ENCODE assay signal across 1 cellular context in genomic region chr10:89644691-89644966, GRCh38.
TF ChIP-seq lines count a peak whose summit lies in the region.

No MANE protein-coding gene starts in this region.

TF ChIP-seq in HEK293, 187 proteins besides CTCF, POLR2A, EP300 and RAD21 (continued from another document):
- TF ChIP-seq YY2 (tag by site-specific recombination; IDR thresholded peaks at IDR 0.05) (0 out of 2 replicates have a peak, but pooled peaks have one; percentile 17), ZNF184 (tag by site-specific recombination; IDR thresholded peaks at IDR 0.05) (0 out of 2 replicates have a peak, but pooled peaks have one; percentile 20), ZNF692 (tag by site-specific recombination; IDR thresholded peaks at IDR 0.05) (0 out of 2 replicates have a peak, but pooled peaks have one; percentile 11), ZBTB20 (tag by site-specific recombination; IDR thresholded peaks at IDR 0.05) (peak; percentile 59), ZNF664 (tag by site-specific recombination; IDR thresholded peaks at IDR 0.05) (no peak), ZNF843 (tag by site-specific recombination; IDR thresholded peaks at IDR 0.05) (no peak), ZBTB26 (tag by site-specific recombination; optimal IDR thresholded peaks at IDR 0.05) (peak; percentile 69), ZBTB48 (tag by site-specific recombination; IDR thresholded peaks at IDR 0.05) (no peak), ZNF362 (tag by site-specific recombination; IDR thresholded peaks at IDR 0.05) (no peak), MEIS1 (CRISPR knock-in tag; IDR thresholded peaks at IDR 0.05; ENCODE audit: borderline replicate concordance) (no peak), ZNF623 (tag by site-specific recombination; IDR thresholded peaks at IDR 0.05) (no peak), ZNF48 (tag by site-specific recombination; IDR thresholded peaks at IDR 0.05) (no peak), MZF1 (tag by site-specific recombination; IDR thresholded peaks at IDR 0.05; ENCODE audit: borderline replicate concordance) (no peak), PRDM1 (tag by site-specific recombination; IDR thresholded peaks at IDR 0.05) (no peak), ZSCAN23 (tag by site-specific recombination; IDR thresholded peaks at IDR 0.05) (no peak), ZNF248 (tag by site-specific recombination; IDR thresholded peaks at IDR 0.05) (no peak), ZNF366 (tag by site-specific recombination; conservative IDR thresholded peaks at IDR 0.05) (no peak), ZNF391 (tag by site-specific recombination; IDR thresholded peaks at IDR 0.05; ENCODE audit: borderline replicate concordance, low read depth) (0 out of 2 replicates have a peak, but pooled peaks have one; percentile 8), HIC1 (tag by site-specific recombination; IDR thresholded peaks at IDR 0.05) (no peak), PBX3 (CRISPR knock-in tag; IDR thresholded peaks at IDR 0.05) (0 out of 2 replicates have a peak, but pooled peaks have one; percentile 46), ZNF549 (tag by site-specific recombination; IDR thresholded peaks at IDR 0.05) (no peak), ZNF704 (tag by site-specific recombination; IDR thresholded peaks at IDR 0.05) (no peak), GFI1B (tag by site-specific recombination; IDR thresholded peaks at IDR 0.05) (no peak), PATZ1 (tag by site-specific recombination; IDR thresholded peaks at IDR 0.05) (0 out of 2 replicates have a peak, but pooled peaks have one; percentile 0), ZNF521 (tag by site-specific recombination; IDR thresholded peaks at IDR 0.05) (no peak), SCRT1 (tag by site-specific recombination; IDR thresholded peaks at IDR 0.05; ENCODE audit: borderline replicate concordance) (no peak), ZNF585B (tag by site-specific recombination; IDR thresholded peaks at IDR 0.05) (no peak), ZNF274 (IDR thresholded peaks at IDR 0.05; ENCODE audit: low read length) (no peak), ZNF274 (tag by site-specific recombination; IDR thresholded peaks at IDR 0.05; ENCODE audit: borderline replicate concordance) (no peak), ZNF324 (tag by site-specific recombination; IDR thresholded peaks at IDR 0.05) (0 out of 2 replicates have a peak, but pooled peaks have one; percentile 3), IKZF3 (tag by site-specific recombination; IDR thresholded peaks at IDR 0.05) (no peak), ZNF626 (tag by site-specific recombination; IDR thresholded peaks at IDR 0.05) (no peak), FEZF1 (tag by site-specific recombination; IDR thresholded peaks at IDR 0.05) (no peak), ZNF302 (tag by site-specific recombination; IDR thresholded peaks at IDR 0.05; ENCODE audit: low read depth) (no peak), OSR2 (tag by site-specific recombination; IDR thresholded peaks at IDR 0.05) (no peak), ZNF629 (tag by site-specific recombination; IDR thresholded peaks at IDR 0.05) (no peak), ZNF580 (tag by site-specific recombination; IDR thresholded peaks at IDR 0.05) (no peak), BCL11A (tag by site-specific recombination; IDR thresholded peaks at IDR 0.05; ENCODE audit: low read depth) (no peak), ZNF837 (tag by site-specific recombination; IDR thresholded peaks at IDR 0.05) (no peak), ZNF792 (tag by site-specific recombination; IDR thresholded peaks at IDR 0.05) (no peak)
